ENCODE assay signal across 8 cellular contexts in the genomic region with DNA sequence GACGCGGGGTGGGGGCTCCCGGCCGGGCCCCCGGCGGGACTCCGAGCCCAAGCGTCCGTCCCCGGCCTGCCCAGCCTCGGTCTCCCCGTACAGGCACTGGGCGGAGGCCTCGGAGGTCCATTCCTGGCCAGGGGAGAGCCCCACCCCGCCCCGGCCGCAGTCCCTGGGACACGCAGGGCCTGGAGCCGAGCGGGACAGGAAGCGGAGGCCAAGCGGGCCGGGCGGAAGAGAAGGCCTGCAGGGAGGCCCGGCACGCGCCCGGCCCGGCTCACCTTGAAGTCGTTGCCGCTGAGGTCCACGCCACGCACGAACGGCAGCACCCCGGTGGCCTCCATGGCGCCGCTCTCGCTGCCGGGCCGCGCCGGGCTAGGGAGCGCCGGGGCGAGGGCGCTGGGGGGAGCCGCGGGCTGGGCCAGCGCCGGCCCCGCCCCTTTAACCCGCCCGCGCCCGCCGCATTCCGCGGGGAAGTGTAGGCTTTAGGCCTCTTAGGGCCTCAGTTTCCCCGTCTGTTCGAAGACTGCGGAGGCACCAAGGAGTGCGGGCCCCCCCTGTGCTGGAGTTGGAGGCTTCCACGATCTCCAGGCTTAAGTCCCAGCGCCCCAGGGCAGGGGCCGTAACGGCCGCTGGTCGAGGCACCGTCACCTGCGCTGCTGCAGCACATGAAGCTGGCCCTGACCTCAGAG. TPM values are rescaled to one million over a fixed set of nuclear protein-coding genes. Genes with fewer than 3 reads are reported as not detected.
DNase-seq lines count a peak whose midpoint lies in the region; ATAC-seq, FAIRE-seq and TF ChIP-seq lines count a peak whose summit lies in the region.

FLII (minus strand) TSS at position 383 of the 683 bp plus-strand sequence; CDS start at position 335, 48 bp downstream.

- ATAC-seq in GM21515 (IDR thresholded peaks at IDR 0.05; ENCODE audit: unreplicated experiment), result no peak

- peaks cover 7% of the 10 kb centered on the region for H3K36me3 Mint-ChIP-seq in chondrocyte (ENCODE audit: low read depth)

- H3K9me3 Mint-ChIP-seq in chondrocyte (ENCODE audit: low read depth), result no peaks in the 10 kb centered on the region

- in situ Hi-C loops in KBM-7 (cut with MboI; ENCODE audit: low pct_unique_long_range_greater_than_20kb, low sequenced_read_pairs), result no loop called here

- H3K4me3 Mint-ChIP-seq in chondrocyte (ENCODE audit: unreplicated experiment), result peak within 1 kb of the TSS; percentile 99

- H3K27me3 Mint-ChIP-seq in chondrocyte (ENCODE audit: low read depth), result no peaks in the 10 kb centered on the region

- TF ChIP-seq CTCF in chondrocyte (IDR thresholded peaks at IDR 0.05) (no peak), kidney (IDR thresholded peaks at IDR 0.05; ENCODE audit: borderline replicate concordance, extremely low read depth, insufficient read depth) (no peak), spleen (IDR thresholded peaks at IDR 0.05 in 8 of 11, conservative IDR thresholded peaks at IDR 0.05 in 3 of 11) (no peak)

- H3K27ac ChIP-seq in kidney (ENCODE audit: low read depth in 2 of 2, low read length in 2 of 2) (peak within 1 kb of the TSS; percentile 94 to 95), spleen (peak within 1 kb of the TSS; percentile 80 to 99 (median 96))

- no peaks in the 10 kb centered on the region for H3K27me3 ChIP-seq in spleen (replicated peaks in 1 of 7)

- DNase-seq in 8988T, result peak; percentile 68
- DNase-seq in GM18507 (ENCODE audit: extremely low spot score, insufficient read length, low read depth), result no peak
- peak; percentile 51 for DNase-seq in KBM-7
- peak; percentile 39 for DNase-seq in activated CD4-positive, alpha-beta T cell treated with anti-CD3 and anti-CD28 coated beads for 1 hour
- DNase-seq in chondrocyte (ENCODE audit: low spot score), result no peak
- DNase-seq in kidney, result peak; percentile 87
- DNase-seq in spleen, result peak; percentile 93

- H3K4me1 ChIP-seq in kidney (ENCODE audit: control insufficient read depth in 1 of 2, insufficient read depth in 1 of 2, low read depth in 1 of 2, low read length in 2 of 2) (peaks cover 23 to 43% of the 10 kb centered on the region in 2 donors), spleen (peaks cover 36 to 71% (median 60%) of the 10 kb centered on the region in 6 donors)

- H3K9ac ChIP-seq in kidney (ENCODE audit: low read length in 2 of 2), result peak within 1 kb of the TSS; percentile 54 to 97

- FAIRE-seq in GM18507 (lab: Jason Lieb, UNC) (peak; percentile 74), kidney (lab: Jason Lieb, UNC) (no peak)

- intact Hi-C loops in kidney (cut with DNase I) (no loop called here), spleen (cut with DNase I; ENCODE audit: low total_unique reads) (no loop called here)

- peaks cover 30% of the 10 kb centered on the region for H3K4me1 Mint-ChIP-seq in chondrocyte (ENCODE audit: low read depth)

- H3K9me3 ChIP-seq in kidney (ENCODE audit: control insufficient read depth in 1 of 2, low read length in 2 of 2), result no peaks in the 10 kb centered on the region
- H3K9me3 ChIP-seq in spleen, result no peaks in the 10 kb centered on the region

- TF ChIP-seq POLR2A in spleen (IDR thresholded peaks at IDR 0.05), result peak in 1 of 3 donors; percentile 26

- 0 to 1% (median 1%) methylated on average over 8 to 71 of the region's 71 CpGs for WGBS in spleen, 5 donors

- H3K4me3 ChIP-seq in kidney (ENCODE audit: low read length in 2 of 2), result peak within 1 kb of the TSS; percentile 90 to 93
- H3K4me3 ChIP-seq in spleen, result peak within 1 kb of the TSS; percentile 78 to 100 (median 98)

- H3K36me3 ChIP-seq in kidney (ENCODE audit: control insufficient read depth in 1 of 2, insufficient read depth in 2 of 2, low read length in 2 of 2), result peaks cover 10 to 13% of the 10 kb centered on the region in 2 donors
- H3K36me3 ChIP-seq in spleen, result peaks cover 0 to 43% (median 36%) of the 10 kb centered on the region in 6 donors

- peak within 1 kb of the TSS; percentile 97 for H3K27ac Mint-ChIP-seq in chondrocyte (ENCODE audit: unreplicated experiment)

RNA-seq across cellular contexts. Expression of gene FLII, which starts in this region (rescaled TPM):
- total RNA-seq in chondrocyte, result 228 to 244 TPM (median 230 TPM) in 3 replicates
- 301 TPM for total RNA-seq in kidney
- polyA plus RNA-seq in kidney (ENCODE audit: insufficient read depth, low read depth, low replicate concordance), result 139 TPM
- total RNA-seq in spleen, result 100 to 1,000 TPM; 272 to 346 (median 287) TPM
- 100 to 1,000 TPM; 143 to 214 (median 211) TPM for polyA plus RNA-seq in spleen

Comparison
In these comparisons a context has a peak if more than half of its experiments do, and no peak if none do; other contexts are left out.
1. DNase-seq: peak in 8988T (single experiment), KBM-7 (single experiment), activated CD4-positive, alpha-beta T cell treated with anti-CD3 and anti-CD28 coated beads for 1 hour (single experiment), kidney (single experiment) and spleen (single experiment); none in GM18507 (single experiment) and chondrocyte (single experiment).